ENCODE assay signal across 1 cellular context in the genomic region with DNA sequence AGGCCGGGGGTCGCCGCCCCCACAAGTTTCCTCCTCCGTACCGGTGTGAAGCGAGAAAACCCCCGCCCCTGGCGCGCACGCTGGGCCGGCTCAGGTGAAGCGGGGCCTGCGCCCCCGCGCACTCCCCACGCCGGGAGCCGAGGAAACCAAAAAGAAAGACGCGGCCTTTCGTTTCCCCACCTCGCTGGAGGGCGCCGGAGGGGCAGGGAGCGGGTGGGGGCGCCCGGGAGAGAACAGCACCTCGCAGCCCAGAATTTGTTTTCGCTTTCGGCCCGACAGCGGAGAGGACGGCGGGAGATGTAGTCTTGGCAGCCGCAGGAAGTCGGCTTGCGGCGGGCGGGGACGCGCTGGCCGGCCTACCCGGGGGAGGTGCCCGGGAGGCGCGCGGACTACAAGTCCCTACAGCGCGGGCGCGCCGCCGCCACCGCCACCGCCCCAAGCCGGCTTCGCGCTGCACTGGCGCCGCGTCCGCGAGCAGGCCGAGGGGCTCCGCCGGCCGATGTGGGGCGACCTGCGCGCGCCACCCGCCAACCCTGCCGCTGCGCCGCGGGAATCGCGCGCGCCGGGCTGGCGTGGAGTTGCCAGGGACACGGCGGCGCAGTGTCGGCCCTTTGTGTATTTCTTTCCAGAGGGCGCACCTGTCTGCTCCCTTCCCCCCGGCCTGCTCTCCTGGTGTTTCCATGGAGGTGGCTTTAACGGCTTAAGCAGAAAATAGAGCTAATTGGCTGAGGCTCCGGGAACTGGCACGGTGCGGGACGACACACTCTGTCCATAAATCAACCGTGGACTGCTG.
TF ChIP-seq lines count a peak whose summit lies in the region.

TSS of gene OTUD4 (minus strand) at position 292 of the 793 bp plus-strand sequence. CDS start 616 bp downstream, outside the sequence.

TF ChIP-seq in HepG2, 621 proteins besides CTCF, POLR2A, EP300 and RAD21 (continued from another document and continues in another):
- TF ChIP-seq HNF1B (CRISPR knock-in tag; IDR thresholded peaks at IDR 0.05) = no peak
- TF ChIP-seq ZNF12 (CRISPR knock-in tag; IDR thresholded peaks at IDR 0.05) = no peak
- TF ChIP-seq KLF12 (CRISPR knock-in tag; IDR thresholded peaks at IDR 0.05; ENCODE audit: borderline replicate concordance) = peak; percentile 75; the same call in 1 of the 2 replicates
- no peak for TF ChIP-seq JUNB (CRISPR knock-in tag; IDR thresholded peaks at IDR 0.05; ENCODE audit: borderline replicate concordance)
- TF ChIP-seq ZSCAN12 (CRISPR knock-in tag; IDR thresholded peaks at IDR 0.05) = no peak
- peak; percentile 93 for TF ChIP-seq GABPB1 (CRISPR knock-in tag; IDR thresholded peaks at IDR 0.05)
- TF ChIP-seq RBFOX2 (IDR thresholded peaks at IDR 0.05; ENCODE audit: low read depth, low read length) = peak; percentile 88
- 0 out of 2 replicates have a peak, but pooled peaks have one; percentile 28 for TF ChIP-seq ZKSCAN8 (CRISPR knock-in tag; IDR thresholded peaks at IDR 0.05; ENCODE audit: borderline replicate concordance)
- no peak for TF ChIP-seq CHCHD3 (CRISPR knock-in tag; IDR thresholded peaks at IDR 0.05)
- TF ChIP-seq ETV5 (CRISPR knock-in tag; IDR thresholded peaks at IDR 0.05; ENCODE audit: borderline replicate concordance) = no peak; the same call in 1 of the 2 replicates
- TF ChIP-seq KDM2A (CRISPR knock-in tag; IDR thresholded peaks at IDR 0.05; ENCODE audit: borderline replicate concordance, low read depth) = peak; percentile 66; the same call in 1 of the 2 replicates
- TF ChIP-seq ZFP36L2 (CRISPR knock-in tag; IDR thresholded peaks at IDR 0.05) = no peak
- TF ChIP-seq HHEX (CRISPR knock-in tag; IDR thresholded peaks at IDR 0.05) = no peak
- no peak for TF ChIP-seq MTA1 (CRISPR knock-in tag; IDR thresholded peaks at IDR 0.05; ENCODE audit: borderline replicate concordance)
- TF ChIP-seq FLYWCH1 (CRISPR knock-in tag; IDR thresholded peaks at IDR 0.05) = no peak
- TF ChIP-seq, protein P1, sequence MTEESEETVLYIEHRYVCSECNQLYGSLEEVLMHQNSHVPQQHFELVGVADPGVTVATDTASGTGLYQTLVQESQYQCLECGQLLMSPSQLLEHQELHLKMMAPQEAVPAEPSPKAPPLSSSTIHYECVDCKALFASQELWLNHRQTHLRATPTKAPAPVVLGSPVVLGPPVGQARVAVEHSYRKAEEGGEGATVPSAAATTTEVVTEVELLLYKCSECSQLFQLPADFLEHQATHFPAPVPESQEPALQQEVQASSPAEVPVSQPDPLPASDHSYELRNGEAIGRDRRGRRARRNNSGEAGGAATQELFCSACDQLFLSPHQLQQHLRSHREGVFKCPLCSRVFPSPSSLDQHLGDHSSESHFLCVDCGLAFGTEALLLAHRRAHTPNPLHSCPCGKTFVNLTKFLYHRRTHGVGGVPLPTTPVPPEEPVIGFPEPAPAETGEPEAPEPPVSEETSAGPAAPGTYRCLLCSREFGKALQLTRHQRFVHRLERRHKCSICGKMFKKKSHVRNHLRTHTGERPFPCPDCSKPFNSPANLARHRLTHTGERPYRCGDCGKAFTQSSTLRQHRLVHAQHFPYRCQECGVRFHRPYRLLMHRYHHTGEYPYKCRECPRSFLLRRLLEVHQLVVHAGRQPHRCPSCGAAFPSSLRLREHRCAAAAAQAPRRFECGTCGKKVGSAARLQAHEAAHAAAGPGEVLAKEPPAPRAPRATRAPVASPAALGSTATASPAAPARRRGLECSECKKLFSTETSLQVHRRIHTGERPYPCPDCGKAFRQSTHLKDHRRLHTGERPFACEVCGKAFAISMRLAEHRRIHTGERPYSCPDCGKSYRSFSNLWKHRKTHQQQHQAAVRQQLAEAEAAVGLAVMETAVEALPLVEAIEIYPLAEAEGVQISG (CRISPR knock-in tag; IDR thresholded peaks at IDR 0.05) = peak; percentile 91
- TF ChIP-seq ARID2 (CRISPR knock-in tag; IDR thresholded peaks at IDR 0.05; ENCODE audit: borderline replicate concordance) = no peak
- TF ChIP-seq, protein P2, sequence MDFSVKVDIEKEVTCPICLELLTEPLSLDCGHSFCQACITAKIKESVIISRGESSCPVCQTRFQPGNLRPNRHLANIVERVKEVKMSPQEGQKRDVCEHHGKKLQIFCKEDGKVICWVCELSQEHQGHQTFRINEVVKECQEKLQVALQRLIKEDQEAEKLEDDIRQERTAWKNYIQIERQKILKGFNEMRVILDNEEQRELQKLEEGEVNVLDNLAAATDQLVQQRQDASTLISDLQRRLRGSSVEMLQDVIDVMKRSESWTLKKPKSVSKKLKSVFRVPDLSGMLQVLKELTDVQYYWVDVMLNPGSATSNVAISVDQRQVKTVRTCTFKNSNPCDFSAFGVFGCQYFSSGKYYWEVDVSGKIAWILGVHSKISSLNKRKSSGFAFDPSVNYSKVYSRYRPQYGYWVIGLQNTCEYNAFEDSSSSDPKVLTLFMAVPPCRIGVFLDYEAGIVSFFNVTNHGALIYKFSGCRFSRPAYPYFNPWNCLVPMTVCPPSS (IDR thresholded peaks at IDR 0.05) = no peak
- no peak for TF ChIP-seq STAT5B (CRISPR knock-in tag; IDR thresholded peaks at IDR 0.05)
- TF ChIP-seq, protein P3, sequence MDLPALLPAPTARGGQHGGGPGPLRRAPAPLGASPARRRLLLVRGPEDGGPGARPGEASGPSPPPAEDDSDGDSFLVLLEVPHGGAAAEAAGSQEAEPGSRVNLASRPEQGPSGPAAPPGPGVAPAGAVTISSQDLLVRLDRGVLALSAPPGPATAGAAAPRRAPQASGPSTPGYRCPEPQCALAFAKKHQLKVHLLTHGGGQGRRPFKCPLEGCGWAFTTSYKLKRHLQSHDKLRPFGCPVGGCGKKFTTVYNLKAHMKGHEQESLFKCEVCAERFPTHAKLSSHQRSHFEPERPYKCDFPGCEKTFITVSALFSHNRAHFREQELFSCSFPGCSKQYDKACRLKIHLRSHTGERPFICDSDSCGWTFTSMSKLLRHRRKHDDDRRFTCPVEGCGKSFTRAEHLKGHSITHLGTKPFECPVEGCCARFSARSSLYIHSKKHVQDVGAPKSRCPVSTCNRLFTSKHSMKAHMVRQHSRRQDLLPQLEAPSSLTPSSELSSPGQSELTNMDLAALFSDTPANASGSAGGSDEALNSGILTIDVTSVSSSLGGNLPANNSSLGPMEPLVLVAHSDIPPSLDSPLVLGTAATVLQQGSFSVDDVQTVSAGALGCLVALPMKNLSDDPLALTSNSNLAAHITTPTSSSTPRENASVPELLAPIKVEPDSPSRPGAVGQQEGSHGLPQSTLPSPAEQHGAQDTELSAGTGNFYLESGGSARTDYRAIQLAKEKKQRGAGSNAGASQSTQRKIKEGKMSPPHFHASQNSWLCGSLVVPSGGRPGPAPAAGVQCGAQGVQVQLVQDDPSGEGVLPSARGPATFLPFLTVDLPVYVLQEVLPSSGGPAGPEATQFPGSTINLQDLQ (CRISPR knock-in tag; IDR thresholded peaks at IDR 0.05) = no peak
- no peak for TF ChIP-seq ZNF17 (CRISPR knock-in tag; IDR thresholded peaks at IDR 0.05)
- TF ChIP-seq STAG1 (CRISPR knock-in tag; IDR thresholded peaks at IDR 0.05) = no peak
- TF ChIP-seq TARDBP (CRISPR knock-in tag; IDR thresholded peaks at IDR 0.05) = no peak
- no peak for TF ChIP-seq ZNF652 (CRISPR knock-in tag; IDR thresholded peaks at IDR 0.05; ENCODE audit: borderline replicate concordance, low read depth)
- no peak; the same call in 1 of the 2 replicates for TF ChIP-seq DNMT3B (CRISPR knock-in tag; conservative IDR thresholded peaks at IDR 0.05)
- TF ChIP-seq MAF1 (CRISPR knock-in tag; IDR thresholded peaks at IDR 0.05; ENCODE audit: borderline replicate concordance) = no peak; the same call in 1 of the 2 replicates
- no peak; the same call in 1 of the 2 replicates for TF ChIP-seq ZNF670 (CRISPR knock-in tag; IDR thresholded peaks at IDR 0.05; ENCODE audit: borderline replicate concordance)
- TF ChIP-seq ZNF83 (CRISPR knock-in tag; IDR thresholded peaks at IDR 0.05; ENCODE audit: borderline replicate concordance) = no peak
- TF ChIP-seq HOXA7 (CRISPR knock-in tag; IDR thresholded peaks at IDR 0.05) = no peak
- TF ChIP-seq, protein P4, sequence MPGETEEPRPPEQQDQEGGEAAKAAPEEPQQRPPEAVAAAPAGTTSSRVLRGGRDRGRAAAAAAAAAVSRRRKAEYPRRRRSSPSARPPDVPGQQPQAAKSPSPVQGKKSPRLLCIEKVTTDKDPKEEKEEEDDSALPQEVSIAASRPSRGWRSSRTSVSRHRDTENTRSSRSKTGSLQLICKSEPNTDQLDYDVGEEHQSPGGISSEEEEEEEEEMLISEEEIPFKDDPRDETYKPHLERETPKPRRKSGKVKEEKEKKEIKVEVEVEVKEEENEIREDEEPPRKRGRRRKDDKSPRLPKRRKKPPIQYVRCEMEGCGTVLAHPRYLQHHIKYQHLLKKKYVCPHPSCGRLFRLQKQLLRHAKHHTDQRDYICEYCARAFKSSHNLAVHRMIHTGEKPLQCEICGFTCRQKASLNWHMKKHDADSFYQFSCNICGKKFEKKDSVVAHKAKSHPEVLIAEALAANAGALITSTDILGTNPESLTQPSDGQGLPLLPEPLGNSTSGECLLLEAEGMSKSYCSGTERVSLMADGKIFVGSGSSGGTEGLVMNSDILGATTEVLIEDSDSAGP (CRISPR knock-in tag; IDR thresholded peaks at IDR 0.05; ENCODE audit: borderline replicate concordance) = peak; percentile 50; the same call in 1 of the 2 replicates
- TF ChIP-seq ZNF781 (CRISPR knock-in tag; IDR thresholded peaks at IDR 0.05; ENCODE audit: borderline replicate concordance, not compliant biosample characterization) = no peak
- TF ChIP-seq ZSCAN25 (CRISPR knock-in tag; IDR thresholded peaks at IDR 0.05) = 0 out of 2 replicates have a peak, but pooled peaks have one; percentile 38
- no peak for TF ChIP-seq FUBP1 (CRISPR knock-in tag; IDR thresholded peaks at IDR 0.05; ENCODE audit: borderline replicate concordance)
- TF ChIP-seq, protein P5, sequence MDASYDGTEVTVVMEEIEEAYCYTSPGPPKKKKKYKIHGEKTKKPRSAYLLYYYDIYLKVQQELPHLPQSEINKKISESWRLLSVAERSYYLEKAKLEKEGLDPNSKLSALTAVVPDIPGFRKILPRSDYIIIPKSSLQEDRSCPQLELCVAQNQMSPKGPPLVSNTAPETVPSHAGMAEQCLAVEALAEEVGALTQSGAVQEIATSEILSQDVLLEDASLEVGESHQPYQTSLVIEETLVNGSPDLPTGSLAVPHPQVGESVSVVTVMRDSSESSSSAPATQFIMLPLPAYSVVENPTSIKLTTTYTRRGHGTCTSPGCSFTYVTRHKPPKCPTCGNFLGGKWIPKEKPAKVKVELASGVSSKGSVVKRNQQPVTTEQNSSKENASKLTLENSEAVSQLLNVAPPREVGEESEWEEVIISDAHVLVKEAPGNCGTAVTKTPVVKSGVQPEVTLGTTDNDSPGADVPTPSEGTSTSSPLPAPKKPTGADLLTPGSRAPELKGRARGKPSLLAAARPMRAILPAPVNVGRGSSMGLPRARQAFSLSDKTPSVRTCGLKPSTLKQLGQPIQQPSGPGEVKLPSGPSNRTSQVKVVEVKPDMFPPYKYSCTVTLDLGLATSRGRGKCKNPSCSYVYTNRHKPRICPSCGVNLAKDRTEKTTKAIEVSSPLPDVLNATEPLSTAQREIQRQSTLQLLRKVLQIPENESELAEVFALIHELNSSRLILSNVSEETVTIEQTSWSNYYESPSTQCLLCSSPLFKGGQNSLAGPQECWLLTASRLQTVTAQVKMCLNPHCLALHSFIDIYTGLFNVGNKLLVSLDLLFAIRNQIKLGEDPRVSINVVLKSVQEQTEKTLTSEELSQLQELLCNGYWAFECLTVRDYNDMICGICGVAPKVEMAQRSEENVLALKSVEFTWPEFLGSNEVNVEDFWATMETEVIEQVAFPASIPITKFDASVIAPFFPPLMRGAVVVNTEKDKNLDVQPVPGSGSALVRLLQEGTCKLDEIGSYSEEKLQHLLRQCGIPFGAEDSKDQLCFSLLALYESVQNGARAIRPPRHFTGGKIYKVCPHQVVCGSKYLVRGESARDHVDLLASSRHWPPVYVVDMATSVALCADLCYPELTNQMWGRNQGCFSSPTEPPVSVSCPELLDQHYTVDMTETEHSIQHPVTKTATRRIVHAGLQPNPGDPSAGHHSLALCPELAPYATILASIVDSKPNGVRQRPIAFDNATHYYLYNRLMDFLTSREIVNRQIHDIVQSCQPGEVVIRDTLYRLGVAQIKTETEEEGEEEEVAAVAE (CRISPR knock-in tag; IDR thresholded peaks at IDR 0.05; ENCODE audit: borderline replicate concordance) = 0 out of 2 replicates have a peak, but pooled peaks have one; percentile 20
- TF ChIP-seq ZKSCAN1 (IDR thresholded peaks at IDR 0.05; ENCODE audit: low read length) = no peak
- TF ChIP-seq YY1 (IDR thresholded peaks at IDR 0.05; ENCODE audit: insufficient read depth, insufficient replicate concordance, low read depth, low read length) = peak; percentile 73
- no peak for TF ChIP-seq SRY (CRISPR knock-in tag; IDR thresholded peaks at IDR 0.05)
- TF ChIP-seq, protein P6, sequence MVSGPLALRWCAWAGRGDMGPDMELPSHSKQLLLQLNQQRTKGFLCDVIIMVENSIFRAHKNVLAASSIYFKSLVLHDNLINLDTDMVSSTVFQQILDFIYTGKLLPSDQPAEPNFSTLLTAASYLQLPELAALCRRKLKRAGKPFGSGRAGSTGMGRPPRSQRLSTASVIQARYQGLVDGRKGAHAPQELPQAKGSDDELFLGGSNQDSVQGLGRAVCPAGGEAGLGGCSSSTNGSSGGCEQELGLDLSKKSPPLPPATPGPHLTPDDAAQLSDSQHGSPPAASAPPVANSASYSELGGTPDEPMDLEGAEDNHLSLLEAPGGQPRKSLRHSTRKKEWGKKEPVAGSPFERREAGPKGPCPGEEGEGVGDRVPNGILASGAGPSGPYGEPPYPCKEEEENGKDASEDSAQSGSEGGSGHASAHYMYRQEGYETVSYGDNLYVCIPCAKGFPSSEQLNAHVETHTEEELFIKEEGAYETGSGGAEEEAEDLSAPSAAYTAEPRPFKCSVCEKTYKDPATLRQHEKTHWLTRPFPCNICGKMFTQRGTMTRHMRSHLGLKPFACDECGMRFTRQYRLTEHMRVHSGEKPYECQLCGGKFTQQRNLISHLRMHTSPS (CRISPR knock-in tag; IDR thresholded peaks at IDR 0.05; ENCODE audit: low read depth) = no peak
- no peak for TF ChIP-seq CENPX (CRISPR knock-in tag; IDR thresholded peaks at IDR 0.05)
- TF ChIP-seq SKI (IDR thresholded peaks at IDR 0.05; ENCODE audit: partially characterized antibody) = peak; percentile 40
